Comparison of ENCODE assay signal across 8 cellular contexts in genomic region chr3:128607710-128608048, GRCh38. TPM values are rescaled to one million over a fixed set of nuclear protein-coding genes. Genes with fewer than 3 reads are reported as not detected.
DNase-seq lines count a peak whose midpoint lies in the region; FAIRE-seq and TF ChIP-seq lines count a peak whose summit lies in the region.

No MANE protein-coding gene starts in this region.

- in situ Hi-C loops in G401 (cut with HindIII; ENCODE audit: low sequenced_read_pairs): no loop called here
- in situ Hi-C loops in ACHN (cut with HindIII; ENCODE audit: low pct_ligation_motif_present, low pct_unique_long_range_greater_than_20kb, low sequenced_read_pairs): no loop called here

- H3K4me3 ChIP-seq in cardiac fibroblast (replicated peaks in 1 of 2; ENCODE audit: low read depth in 2 of 2, low read length in 2 of 2): peak overlapping the region; percentile 58 to 59
- H3K4me3 ChIP-seq in kidney epithelial cell (ENCODE audit: low read depth, low read length): peak overlapping the region; percentile 52
- H3K4me3 ChIP-seq in skeletal muscle tissue (ENCODE audit: low read length in 3 of 3): peak overlapping the region; percentile 75 to 92 (median 84)

- H3K36me3 ChIP-seq in kidney epithelial cell (ENCODE audit: control insufficient read depth, insufficient read depth, low read length) (no peaks in the 10 kb centered on the region), skeletal muscle tissue (ENCODE audit: control insufficient read depth in 3 of 3, insufficient read depth in 3 of 3, low read length in 3 of 3) (no peaks in the 10 kb centered on the region)

- peak overlapping the region; percentile 63 for H3K27ac ChIP-seq in skeletal muscle tissue (ENCODE audit: low read depth, low read length)

- peak; percentile 36 for DNase-seq in G401 (ENCODE audit: low spot score)
- no peak for DNase-seq in cardiac fibroblast (ENCODE audit: low read depth in 2 of 2)
- DNase-seq in kidney epithelial cell (ENCODE audit: low read depth): no peak
- DNase-seq in ACHN: no peak
- DNase-seq in RKO (ENCODE audit: low spot score): no peak
- no peak for DNase-seq in HTR-8/SVneo (ENCODE audit: insufficient read length, low spot score)
- DNase-seq in NCI-H1417 (lab: John Stamatoyannopoulos, UW): no peak

- H3K27me3 ChIP-seq in kidney epithelial cell (ENCODE audit: control insufficient read depth, insufficient read depth, low read length) (no peaks in the 10 kb centered on the region), skeletal muscle tissue (ENCODE audit: control insufficient read depth in 3 of 3, insufficient read depth in 3 of 3, low read length in 3 of 3) (peaks cover 0 to 4% (median 3%) of the 10 kb centered on the region in 3 donors)

- H3K9me3 ChIP-seq in skeletal muscle tissue (ENCODE audit: control insufficient read depth in 3 of 3, low read length in 3 of 3): no peaks in the 10 kb centered on the region

- TF ChIP-seq CTCF in cardiac fibroblast (IDR thresholded peaks at IDR 0.05; ENCODE audit: low read depth, low read length): no peak
- no peak for TF ChIP-seq CTCF in kidney epithelial cell (IDR thresholded peaks at IDR 0.05; ENCODE audit: insufficient read depth, low read length, poor library complexity, severe bottlenecking)

- H3K4me1 ChIP-seq in skeletal muscle tissue (ENCODE audit: control insufficient read depth in 3 of 3, insufficient read depth in 3 of 3, low read length in 3 of 3): peaks cover 10 to 16% (median 16%) of the 10 kb centered on the region in 3 donors

- H3K9ac ChIP-seq in skeletal muscle tissue (ENCODE audit: low read depth in 1 of 3, low read length in 3 of 3): peak overlapping the region; percentile 84 to 88 (median 84)

- FAIRE-seq in HTR-8/SVneo (lab: Jason Lieb, UNC): no peak

RNA-seq across cellular contexts. Expression of gene RPN1, which starts 42.9 kb away (rescaled TPM):
- 333 and 383 TPM in 2 replicates for total RNA-seq in G401 (2014; rRNA removed; shearing (Covaris generic))
- 348 and 362 TPM in 2 replicates for total RNA-seq in kidney epithelial cell
- 159 TPM for total RNA-seq in skeletal muscle tissue
